Comparison of ENCODE assay signal across 12 cellular contexts in genomic region chr21:42592156-42592820, GRCh38.
"Had no signal": no experiment of that assay in that cellular context is flagged by ENCODE, and none has a peak within 500 bp of the region (broad histone marks: within the 10 kb centered on the region; RNA-seq: fewer than 3 reads in every experiment).

No MANE protein-coding gene starts in this region.

- H3K36me3 ChIP-seq: esophagus muscularis mucosa, stomach, thoracic aorta, vagina had no signal

- H3K4me3 Mint-ChIP-seq: activated CD4-positive, alpha-beta memory T cell treated with anti-CD3 and anti-CD28 coated beads, Interleukin-2, amount 10 ng/mL, durations not matched to agents 7 days and 5 days had no signal

- DNase-seq: activated CD4-positive, alpha-beta memory T cell treated with anti-CD3 and anti-CD28 coated beads, Interleukin-2, amount 10 ng/mL, durations not matched to agents 7 days and 5 days; immature natural killer cell; left cardiac atrium; mucosa of descending colon; naive thymus-derived CD8-positive, alpha-beta T cell; stimulated activated CD4-positive, alpha-beta T cell treated with anti-CD3 and anti-CD28 coated beads, Interleukin-4, amount 100 ng/mL, for 24 hours; stomach had no signal

- H3K27ac Mint-ChIP-seq: activated CD4-positive, alpha-beta memory T cell treated with anti-CD3 and anti-CD28 coated beads, Interleukin-2, amount 10 ng/mL, durations not matched to agents 7 days and 5 days; immature natural killer cell had no signal

- H3K27ac ChIP-seq: esophagus muscularis mucosa, stomach, thoracic aorta, vagina had no signal

- H3K27me3 ChIP-seq: vagina had no signal

- H3K9me3 Mint-ChIP-seq: activated CD4-positive, alpha-beta memory T cell treated with anti-CD3 and anti-CD28 coated beads, Interleukin-2, amount 10 ng/mL, durations not matched to agents 7 days and 5 days; activated naive CD4-positive, alpha-beta T cell treated with anti-CD3 and anti-CD28 coated beads, Interleukin-2, amount 50 U/mL, for 72 hours; immature natural killer cell; naive thymus-derived CD8-positive, alpha-beta T cell had no signal

- H3K4me3 ChIP-seq: lung, mucosa of descending colon, thoracic aorta had no signal

- H3K9me3 ChIP-seq: esophagus muscularis mucosa, mucosa of descending colon, stomach, thoracic aorta, vagina had no signal

- H3K36me3 Mint-ChIP-seq: activated naive CD4-positive, alpha-beta T cell treated with anti-CD3 and anti-CD28 coated beads, Interleukin-2, amount 50 U/mL, for 72 hours; immature natural killer cell; naive thymus-derived CD8-positive, alpha-beta T cell had no signal
